ENCODE assay signal across 12 cellular contexts in genomic region chr21:16117331-16117730, GRCh38.
DNase-seq lines count a peak whose midpoint lies in the region; ATAC-seq, FAIRE-seq and TF ChIP-seq lines count a peak whose summit lies in the region.
"Had no signal": no experiment of that assay in that cellular context is flagged by ENCODE, and none has a peak within 500 bp of the region (broad histone marks: within the 10 kb centered on the region; RNA-seq: fewer than 3 reads in every experiment).

No MANE protein-coding gene starts in this region.

- TF ChIP-seq EP300 in sigmoid colon (IDR thresholded peaks at IDR 0.05): no peak

- no peak overlapping the region for H3K4me3 Mint-ChIP-seq in endodermal cell

- TF ChIP-seq POLR2A in sigmoid colon (IDR thresholded peaks at IDR 0.05): no peak

- WGBS in sigmoid colon, 2 donors: 66 to 79% methylated on average over 4 of the region's 4 CpGs
- WGBS in endodermal cell (ENCODE audit: insufficient coverage in 1 of 2, insufficient read length in 1 of 2), 2 experiments: 90 to 94% methylated on average over 3 of the region's 4 CpGs

- peaks cover 6% of the 10 kb centered on the region for H3K4me1 Mint-ChIP-seq in endodermal cell

- H3K27ac ChIP-seq in angular gyrus (ENCODE audit: low read depth, low read length): peak overlapping the region; percentile 8
- peak overlapping the region; percentile 33 to 50 (median 42) for H3K27ac ChIP-seq in sigmoid colon
- H3K27ac ChIP-seq in endodermal cell (ENCODE audit: low read depth, low read length): no peak overlapping the region
- H3K27ac ChIP-seq: BLaER1 had no signal

- peaks cover 10% of the 10 kb centered on the region for H3K9me3 Mint-ChIP-seq in endodermal cell

- H3K9me3 ChIP-seq in sigmoid colon (no peaks in the 10 kb centered on the region), endodermal cell (ENCODE audit: control insufficient read depth, low read length) (no peaks in the 10 kb centered on the region)
- H3K9me3 ChIP-seq: BLaER1 had no signal

- peak; percentile 27 for DNase-seq in EH (ENCODE audit: low read depth)
- peak; percentile 30 for DNase-seq in fibroblast of the conjunctiva (ENCODE audit: low read depth)
- DNase-seq in sigmoid colon: no peak
- no peak for DNase-seq in stimulated activated naive CD8-positive, alpha-beta T cell treated with anti-CD3 and anti-CD28 coated beads, Interleukin-15, Interleukin-2, amounts not matched to agents 100 U/mL and 50 U/mL, for 24 hours
- DNase-seq in endodermal cell: no peak
- DNase-seq in RCC 7860 (ENCODE audit: low spot score): no peak
- no peak for DNase-seq in stimulated activated CD4-positive, alpha-beta T cell treated with anti-CD3 and anti-CD28 coated beads, Interleukin-4, amount 100 ng/mL, for 4 hours
- DNase-seq: activated naive CD4-positive, alpha-beta T cell; NCI-H1105 had no signal

- H3K27me3 Mint-ChIP-seq in endodermal cell (ENCODE audit: insufficient read depth): no peaks in the 10 kb centered on the region

- H3K4me3 ChIP-seq in sigmoid colon (peak overlapping the region in 1 of 4 donors; percentile 8), endodermal cell (ENCODE audit: low read length) (no peak overlapping the region)
- H3K4me3 ChIP-seq: BLaER1 had no signal

- H3K36me3 Mint-ChIP-seq in endodermal cell (ENCODE audit: low read depth): no peaks in the 10 kb centered on the region

- H3K9ac ChIP-seq in endodermal cell (ENCODE audit: extremely low read depth, low read length, poor library complexity, severe bottlenecking): no peak overlapping the region
- H3K9ac ChIP-seq: BLaER1 had no signal

- H3K36me3 ChIP-seq in sigmoid colon: no peaks in the 10 kb centered on the region
- H3K36me3 ChIP-seq in endodermal cell (ENCODE audit: control insufficient read depth, insufficient read depth, low read length): no peaks in the 10 kb centered on the region
- H3K36me3 ChIP-seq: BLaER1 had no signal

- FAIRE-seq in RCC 7860 (lab: Jason Lieb, UNC): no peak
- FAIRE-seq: GM12892 had no signal

- intact Hi-C loops in sigmoid colon (cut with DNase I): no loop called here

- no peak overlapping the region for H3K27ac Mint-ChIP-seq in endodermal cell

- H3K27me3 ChIP-seq in sigmoid colon (no peaks in the 10 kb centered on the region), endodermal cell (ENCODE audit: control insufficient read depth, insufficient read depth, low read length, poor library complexity, severe bottlenecking) (no peaks in the 10 kb centered on the region)
- H3K27me3 ChIP-seq: BLaER1 had no signal

- no peak for ATAC-seq in stimulated activated naive CD8-positive, alpha-beta T cell treated with anti-CD3 and anti-CD28 coated beads, Interleukin-15, Interleukin-2, amounts not matched to agents 100 U/mL and 50 U/mL, for 24 hours

- TF ChIP-seq CTCF in sigmoid colon (IDR thresholded peaks at IDR 0.05) (no peak), endodermal cell (conservative IDR thresholded peaks at IDR 0.05) (no peak)

- peaks cover 0 to 17% (median 2%) of the 10 kb centered on the region in 4 donors for H3K4me1 ChIP-seq in sigmoid colon
- H3K4me1 ChIP-seq in endodermal cell (ENCODE audit: control insufficient read depth, insufficient read depth, low read length): no peaks in the 10 kb centered on the region
- H3K4me1 ChIP-seq: BLaER1 had no signal

Comparison
In these comparisons a context has a peak if more than half of its experiments do, and no peak if none do; other contexts are left out.
1. DNase-seq: peak in EH (single experiment) and fibroblast of the conjunctiva (single experiment); none in sigmoid colon (single experiment), stimulated activated naive CD8-positive, alpha-beta T cell treated with anti-CD3 and anti-CD28 coated beads, Interleukin-15, Interleukin-2, amounts not matched to agents 100 U/mL and 50 U/mL, for 24 hours (single experiment), endodermal cell (single experiment), RCC 7860 (single experiment) and stimulated activated CD4-positive, alpha-beta T cell treated with anti-CD3 and anti-CD28 coated beads, Interleukin-4, amount 100 ng/mL, for 4 hours (0 of 2).